Comparison of ENCODE assay signal across 1 cellular context in genomic region chr10:7818295-7819125, GRCh38.
A peak's percentile ranks its signal among the peaks of the same experiment; 100 is the strongest.
TF ChIP-seq lines count a peak whose summit lies in the region.

TSS of gene TAF3 (plus strand) at chr10:7818505. CDS start at chr10:7818710, 205 bp downstream.

TF ChIP-seq in HepG2, 621 proteins besides CTCF, POLR2A, EP300 and RAD21 (continued from another document and continues in another):
- TF ChIP-seq ZBTB46 (CRISPR knock-in tag; IDR thresholded peaks at IDR 0.05; ENCODE audit: borderline replicate concordance) (no peak), TERF1 (CRISPR knock-in tag; IDR thresholded peaks at IDR 0.05) (no peak), FOXK2 (IDR thresholded peaks at IDR 0.05) (no peak), ZNF362 (CRISPR knock-in tag; IDR thresholded peaks at IDR 0.05; ENCODE audit: borderline replicate concordance) (peak; percentile 27; the same call in 1 of the 2 replicates), ZNF224 (CRISPR knock-in tag; IDR thresholded peaks at IDR 0.05) (peak; percentile 74; the same call in 1 of the 2 replicates), ZSCAN5A (CRISPR knock-in tag; IDR thresholded peaks at IDR 0.05; ENCODE audit: borderline replicate concordance) (no peak), KDM6A (CRISPR knock-in tag; IDR thresholded peaks at IDR 0.05; ENCODE audit: low read depth) (no peak), RERE (CRISPR knock-in tag; IDR thresholded peaks at IDR 0.05; ENCODE audit: low read depth) (0 out of 2 replicates have a peak, but pooled peaks have one; percentile 64), NFKB2 (CRISPR knock-in tag; IDR thresholded peaks at IDR 0.05; ENCODE audit: borderline replicate concordance) (0 out of 2 replicates have a peak, but pooled peaks have one; percentile 19), SRY (CRISPR knock-in tag; IDR thresholded peaks at IDR 0.05) (no peak; the same call in 1 of the 2 replicates), ZNF232 (CRISPR knock-in tag; IDR thresholded peaks at IDR 0.05; ENCODE audit: borderline replicate concordance) (peak; percentile 67; the same call in 1 of the 2 replicates), MIXL1 (CRISPR knock-in tag; IDR thresholded peaks at IDR 0.05) (peak; percentile 54; the same call in 1 of the 2 replicates), BCL3 (CRISPR knock-in tag; IDR thresholded peaks at IDR 0.05) (peak; percentile 23; the same call in 1 of the 2 replicates), PITX1 (CRISPR knock-in tag; IDR thresholded peaks at IDR 0.05) (peak; percentile 35; the same call in 1 of the 2 replicates), PAF1 (CRISPR knock-in tag; IDR thresholded peaks at IDR 0.05) (no peak), ZNF460 (CRISPR knock-in tag; IDR thresholded peaks at IDR 0.05; ENCODE audit: borderline replicate concordance) (no peak), ZNF672 (CRISPR knock-in tag; IDR thresholded peaks at IDR 0.05) (0 out of 2 replicates have a peak, but pooled peaks have one; percentile 32), ARNT2 (CRISPR knock-in tag; IDR thresholded peaks at IDR 0.05; ENCODE audit: low read depth) (peak; percentile 71; the same call in 1 of the 2 replicates), ZSCAN22 (CRISPR knock-in tag; IDR thresholded peaks at IDR 0.05) (no peak), NFYB (CRISPR knock-in tag; IDR thresholded peaks at IDR 0.05) (0 out of 2 replicates have a peak, but pooled peaks have one; percentile 25), ZNF646 (CRISPR knock-in tag; IDR thresholded peaks at IDR 0.05) (0 out of 2 replicates have a peak, but pooled peaks have one; percentile 36), SNAPC2 (CRISPR knock-in tag; IDR thresholded peaks at IDR 0.05) (no peak), MEIS2 (CRISPR knock-in tag; IDR thresholded peaks at IDR 0.05) (peak; percentile 66), ZFY (CRISPR knock-in tag; IDR thresholded peaks at IDR 0.05) (peak; percentile 63), ELF1 (CRISPR knock-in tag; IDR thresholded peaks at IDR 0.05) (peak; percentile 97), ARID3A (IDR thresholded peaks at IDR 0.05; ENCODE audit: low read depth, low read length) (no peak), ZNF652 (CRISPR knock-in tag; IDR thresholded peaks at IDR 0.05; ENCODE audit: borderline replicate concordance, low read depth) (peak; percentile 30; the same call in 1 of the 2 replicates), ZNF850 (CRISPR knock-in tag; conservative IDR thresholded peaks at IDR 0.05) (no peak)
